In the genomic region with DNA sequence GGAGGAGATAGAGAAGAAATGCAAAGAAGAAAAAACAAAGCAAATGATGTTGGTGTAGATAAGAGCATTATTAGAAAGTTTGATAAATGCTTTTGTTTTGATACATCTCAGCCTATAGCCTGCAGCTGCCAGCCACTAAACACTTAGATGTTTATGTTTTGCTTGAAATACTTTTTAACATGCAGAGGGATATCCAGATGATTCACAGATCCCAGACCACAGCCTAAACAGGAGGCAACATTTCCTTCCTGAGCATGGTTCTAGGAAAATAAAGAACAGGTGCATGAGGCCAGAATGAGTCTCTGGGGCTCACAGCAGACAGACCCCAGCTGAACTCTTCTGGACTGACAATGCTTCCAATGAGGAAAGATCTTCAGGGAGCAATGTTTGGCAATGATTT, we compare ENCODE assay signal across 1 cellular context.
TF ChIP-seq lines count a peak whose summit lies in the region.

No MANE protein-coding gene starts in this region.

TF ChIP-seq in IMR-90, 13 proteins besides CTCF, POLR2A, EP300 and RAD21:
- TF ChIP-seq MAZ (IDR thresholded peaks at IDR 0.05; ENCODE audit: borderline replicate concordance, low read depth, low read length) (no peak), RCOR1 (IDR thresholded peaks at IDR 0.05; ENCODE audit: insufficient replicate concordance, low read length) (no peak), FOS (IDR thresholded peaks at IDR 0.05; ENCODE audit: low read depth, low read length) (no peak), CHD1 (IDR thresholded peaks at IDR 0.05; ENCODE audit: low read depth, low read length) (no peak), RFX5 (IDR thresholded peaks at IDR 0.05; ENCODE audit: low read depth, low read length) (no peak), CEBPB (IDR thresholded peaks at IDR 0.05; ENCODE audit: low read depth, low read length) (no peak), NFE2L2 (IDR thresholded peaks at IDR 0.05; ENCODE audit: low read depth, low read length) (no peak), SMC3 (IDR thresholded peaks at IDR 0.05; ENCODE audit: low read depth, low read length) (no peak)
- TF ChIP-seq, protein P1, sequence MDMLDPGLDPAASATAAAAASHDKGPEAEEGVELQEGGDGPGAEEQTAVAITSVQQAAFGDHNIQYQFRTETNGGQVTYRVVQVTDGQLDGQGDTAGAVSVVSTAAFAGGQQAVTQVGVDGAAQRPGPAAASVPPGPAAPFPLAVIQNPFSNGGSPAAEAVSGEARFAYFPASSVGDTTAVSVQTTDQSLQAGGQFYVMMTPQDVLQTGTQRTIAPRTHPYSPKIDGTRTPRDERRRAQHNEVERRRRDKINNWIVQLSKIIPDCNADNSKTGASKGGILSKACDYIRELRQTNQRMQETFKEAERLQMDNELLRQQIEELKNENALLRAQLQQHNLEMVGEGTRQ (IDR thresholded peaks at IDR 0.05; ENCODE audit: low read depth, low read length), result no peak
